Comparison of ENCODE assay signal across 21 cellular contexts in genomic region chr3:152069871-152070270, GRCh38.
DNase-seq lines count a peak whose midpoint lies in the region; ATAC-seq and TF ChIP-seq lines count a peak whose summit lies in the region.
"Had no signal": no experiment of that assay in that cellular context is flagged by ENCODE, and none has a peak within 500 bp of the region (broad histone marks: within the 10 kb centered on the region; RNA-seq: fewer than 3 reads in every experiment).

No MANE protein-coding gene starts in this region.

- H2AFZ ChIP-seq in GM23248, result no peak overlapping the region

- H3K9me2 ChIP-seq in GM23248 (ENCODE audit: insufficient read depth), result no peaks in the 10 kb centered on the region

- H3K79me2 ChIP-seq in GM23248 (ENCODE audit: insufficient read depth), result no peaks in the 10 kb centered on the region

- POLR2A ChIA-PET in CD8-positive, alpha-beta T cell (lab: Charles Lee), result no interaction called here

- H3K4me3 ChIP-seq in GM23248, result no peak overlapping the region
- H3K4me3 ChIP-seq in CD8-positive, alpha-beta T cell (ENCODE audit: low read depth, low read length), result no peak overlapping the region
- H3K4me3 ChIP-seq: coronary artery, tibial nerve had no signal

- CTCF ChIA-PET in CD8-positive, alpha-beta T cell (lab: Charles Lee), result interaction anchor here (0.6 kb wide), 1 partner anchor 299 kb away, joined by 4 read pairs; no protein-coding TSS in a partner anchor

- H3K27me3 ChIP-seq in GM23248 (replicated peaks; ENCODE audit: insufficient read depth), result no peaks in the 10 kb centered on the region
- H3K27me3 ChIP-seq in CD8-positive, alpha-beta T cell (ENCODE audit: insufficient read depth, low read length), result no peaks in the 10 kb centered on the region
- H3K27me3 ChIP-seq: tibial nerve had no signal

- no peak overlapping the region for H3K27ac ChIP-seq in GM23248
- no peak overlapping the region for H3K27ac ChIP-seq in CD8-positive, alpha-beta T cell (ENCODE audit: low read depth, low read length)
- H3K27ac ChIP-seq: coronary artery, tibial nerve had no signal

- H3K36me3 Mint-ChIP-seq in HFFc6 (ENCODE audit: low read depth), result no peaks in the 10 kb centered on the region
- H3K36me3 Mint-ChIP-seq in activated T-helper 17 cell treated with anti-CD3 and anti-CD28 coated beads, Interleukin-2, amount 50 U/mL, for 72 hours (ENCODE audit: low read depth), result no peaks in the 10 kb centered on the region
- no peaks in the 10 kb centered on the region for H3K36me3 Mint-ChIP-seq in CD8-positive, alpha-beta T cell
- H3K36me3 Mint-ChIP-seq: WTC11 had no signal

- no peaks in the 10 kb centered on the region for H3K36me3 ChIP-seq in GM23248 (ENCODE audit: low read depth)
- H3K36me3 ChIP-seq in CD8-positive, alpha-beta T cell (ENCODE audit: insufficient read depth, low read length), result no peaks in the 10 kb centered on the region
- H3K36me3 ChIP-seq: tibial nerve had no signal

- H4K20me1 ChIP-seq in GM23248 (ENCODE audit: insufficient read depth), result no peaks in the 10 kb centered on the region

- DNase-seq in EL (peak; percentile 14), HFFc6 (peak; percentile 32), iris pigment epithelial cell (ENCODE audit: low read depth) (peak; percentile 65), GM23248 (no peak), COLO829 (ENCODE audit: low spot score) (no peak)
- DNase-seq in CD8-positive, alpha-beta T cell, result no peak
- DNase-seq: activated CD4-positive, alpha-beta T cell treated with anti-CD3 and anti-CD28 coated beads, Interleukin-2, amount 50 U/mL, for 4 hours; activated gamma-delta T cell; GF-D8; GOT3; NCI-H1105 treated with DMSO at 0.1 percent for 48 hours; NCI-H2081 treated with DMSO at 0.1 percent for 48 hours; NCI-H446 treated with DMSO at 0.1 percent for 48 hours; SHP77; T-helper 9 cell had no signal

- no peak overlapping the region for H3K9ac ChIP-seq in GM23248

- peak; percentile 73 for ATAC-seq in activated T-helper 17 cell treated with anti-CD3 and anti-CD28 coated beads, Interleukin-2, amount 50 U/mL, for 72 hours (replicated peaks)
- ATAC-seq in CD8-positive, alpha-beta T cell, result no peak
- ATAC-seq: sciatic nerve, WTC11 had no signal

- intact Hi-C loops in CD8-positive, alpha-beta T cell (cut with DNase I, micrococcal nuclease), result loop anchor here (10.0 kb wide), 2 partner anchors 245 to 255 kb away; no protein-coding TSS in a partner anchor

- H3K4me2 ChIP-seq in GM23248 (ENCODE audit: unreplicated experiment), result no peak overlapping the region

- H3K9me3 ChIP-seq in GM23248 (ENCODE audit: low read depth), result no peaks in the 10 kb centered on the region
- H3K9me3 ChIP-seq in CD8-positive, alpha-beta T cell (ENCODE audit: low read length), result no peaks in the 10 kb centered on the region

- no peak for TF ChIP-seq CTCF in HFFc6 (IDR thresholded peaks at IDR 0.05)
- TF ChIP-seq CTCF in CD8-positive, alpha-beta T cell (IDR thresholded peaks at IDR 0.05), result no peak

- in situ Hi-C loops in GM23248 (cut with MboI), result loop anchor here (10.0 kb wide), 1 partner anchor 375 kb away; no protein-coding TSS in a partner anchor

- peaks cover 11% of the 10 kb centered on the region for H3K4me1 ChIP-seq in GM23248 (ENCODE audit: insufficient read depth)
- no peaks in the 10 kb centered on the region for H3K4me1 ChIP-seq in CD8-positive, alpha-beta T cell (ENCODE audit: insufficient read depth, low read length)
- H3K4me1 ChIP-seq: tibial nerve had no signal

- no peak overlapping the region for H3K4me3 Mint-ChIP-seq in HFFc6
- no peak overlapping the region for H3K4me3 Mint-ChIP-seq in activated T-helper 17 cell treated with anti-CD3 and anti-CD28 coated beads, Interleukin-2, amount 50 U/mL, for 72 hours
- H3K4me3 Mint-ChIP-seq in CD8-positive, alpha-beta T cell, result no peak overlapping the region
- H3K4me3 Mint-ChIP-seq: CD4-positive, CD25-positive, alpha-beta regulatory T cell; WTC11 had no signal

- peaks cover 22% of the 10 kb centered on the region for H3K4me1 Mint-ChIP-seq in HFFc6 (ENCODE audit: low read depth)
- peaks cover 4% of the 10 kb centered on the region for H3K4me1 Mint-ChIP-seq in activated T-helper 17 cell treated with anti-CD3 and anti-CD28 coated beads, Interleukin-2, amount 50 U/mL, for 72 hours
- H3K4me1 Mint-ChIP-seq in CD8-positive, alpha-beta T cell (ENCODE audit: low read depth), result no peaks in the 10 kb centered on the region
- H3K4me1 Mint-ChIP-seq: WTC11 had no signal

- peaks cover 4% of the 10 kb centered on the region; the same call in 1 of the 2 replicates for H3K9me3 Mint-ChIP-seq in HFFc6
- H3K9me3 Mint-ChIP-seq in activated T-helper 17 cell treated with anti-CD3 and anti-CD28 coated beads, Interleukin-2, amount 50 U/mL, for 72 hours, result no peaks in the 10 kb centered on the region
- H3K9me3 Mint-ChIP-seq in CD8-positive, alpha-beta T cell, result peaks cover 2% of the 10 kb centered on the region
- H3K9me3 Mint-ChIP-seq: CD4-positive, CD25-positive, alpha-beta regulatory T cell; WTC11 had no signal

- H3F3A ChIP-seq in GM23248 (ENCODE audit: insufficient read depth), result no peaks in the 10 kb centered on the region

- H3K27me3 Mint-ChIP-seq in HFFc6 (ENCODE audit: insufficient read depth), result no peaks in the 10 kb centered on the region
- peaks cover 4% of the 10 kb centered on the region for H3K27me3 Mint-ChIP-seq in activated T-helper 17 cell treated with anti-CD3 and anti-CD28 coated beads, Interleukin-2, amount 50 U/mL, for 72 hours
- H3K27me3 Mint-ChIP-seq in CD8-positive, alpha-beta T cell (ENCODE audit: low read depth), result no peaks in the 10 kb centered on the region

- no peak overlapping the region for H3K27ac Mint-ChIP-seq in HFFc6
- peak overlapping the region; percentile 25 for H3K27ac Mint-ChIP-seq in activated T-helper 17 cell treated with anti-CD3 and anti-CD28 coated beads, Interleukin-2, amount 50 U/mL, for 72 hours
- no peak overlapping the region for H3K27ac Mint-ChIP-seq in CD8-positive, alpha-beta T cell
- H3K27ac Mint-ChIP-seq: CD4-positive, CD25-positive, alpha-beta regulatory T cell; WTC11 had no signal

Comparison
In these comparisons a context has a peak if more than half of its experiments do, and no peak if none do; other contexts are left out.
1. DNase-seq: peak in EL (single experiment), HFFc6 (single experiment) and iris pigment epithelial cell (single experiment); none in GM23248 (single experiment), COLO829 (single experiment) and CD8-positive, alpha-beta T cell (0 of 7).